7 cellular contexts compared by ENCODE assay signal in the genomic region with DNA sequence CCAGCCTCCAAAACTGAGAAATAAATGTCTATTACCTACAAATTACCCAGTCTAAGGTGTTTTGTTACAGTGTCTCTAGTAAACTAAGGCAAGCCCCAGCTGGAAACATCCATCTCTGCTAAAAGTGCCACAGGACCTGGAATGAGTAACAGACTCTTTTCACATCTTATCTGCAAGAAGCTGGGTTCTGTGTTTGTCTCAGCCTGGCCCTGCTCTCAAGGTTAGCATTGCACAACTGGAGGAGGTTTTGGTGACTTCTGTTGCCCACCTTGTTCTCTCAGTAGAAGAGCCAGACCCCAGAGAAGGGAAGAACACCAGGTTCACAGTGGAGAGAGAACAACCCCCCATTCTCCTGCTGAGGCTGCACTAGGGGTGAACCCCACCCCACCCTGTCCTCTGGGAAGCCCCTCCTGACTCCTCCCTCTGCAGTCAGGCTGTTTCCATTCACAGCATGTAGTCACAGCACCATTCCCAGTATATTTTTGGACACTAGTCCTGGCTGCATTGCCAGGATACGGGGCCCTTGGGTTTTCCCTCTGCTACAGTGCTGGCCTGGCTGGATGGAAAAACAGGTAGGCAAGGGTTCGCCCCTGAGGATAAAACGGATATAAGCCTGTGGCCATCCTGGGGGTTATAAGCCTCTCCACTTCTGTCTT.
A peak's percentile ranks its signal among the peaks of the same experiment; 100 is the strongest.
DNase-seq lines count a peak whose midpoint lies in the region; ATAC-seq and TF ChIP-seq lines count a peak whose summit lies in the region.
"Not testable (repeated sequence)": the region's sequence is repeated elsewhere in the genome, so short reads cannot be mapped to it uniquely, and the experiment has no call there.

No MANE protein-coding gene starts in this region.

- H4K20me1 ChIP-seq in hepatocyte (ENCODE audit: insufficient read depth, poor library complexity, severe bottlenecking), result not testable (repeated sequence)

- H3K9me2 ChIP-seq in hepatocyte (replicated peaks; ENCODE audit: insufficient read depth), result not testable (repeated sequence)

- not testable (repeated sequence) for TF ChIP-seq CTCF in RWPE1 (conservative IDR thresholded peaks at IDR 0.05; ENCODE audit: low read depth); endodermal cell (conservative IDR thresholded peaks at IDR 0.05); heart left ventricle (IDR thresholded peaks at IDR 0.05); hepatocyte (IDR thresholded peaks at IDR 0.05; ENCODE audit: poor library complexity)

- DNase-seq in RWPE1 (ENCODE audit: low spot score); activated T-cell treated with anti-CD3 and anti-CD28 coated beads, Interleukin-2, amount 50 U/mL, for 72 hours; stimulated activated naive CD8-positive, alpha-beta T cell treated with anti-CD3 and anti-CD28 coated beads, Interleukin-15, Interleukin-2, amounts not matched to agents 100 U/mL and 50 U/mL, for 24 hours: not testable (repeated sequence)
- DNase-seq in endodermal cell (peak; percentile 4), heart left ventricle (peak in 1 of 5 donors; percentile 32), hepatocyte (ENCODE audit: low spot score) (peak; percentile 1)

- not testable (repeated sequence) for H3K9me3 ChIP-seq in endodermal cell (ENCODE audit: control insufficient read depth, low read length); heart left ventricle; hepatocyte (ENCODE audit: low read depth)

- not testable (repeated sequence) for H3K27me3 ChIP-seq in endodermal cell (ENCODE audit: control insufficient read depth, insufficient read depth, low read length, poor library complexity, severe bottlenecking); heart left ventricle; hepatocyte

- not testable (repeated sequence) for H3K27me3 Mint-ChIP-seq in activated T-cell treated with anti-CD3 and anti-CD28 coated beads, Interleukin-2, amount 50 U/mL, for 72 hours (ENCODE audit: low read depth); activated naive CD8-positive, alpha-beta T cell; endodermal cell (ENCODE audit: insufficient read depth)

- not testable (repeated sequence) for H2AFZ ChIP-seq in hepatocyte

- H3K79me2 ChIP-seq in hepatocyte, result not testable (repeated sequence)

- POLR2A ChIA-PET in RWPE1 (lab: Yijun Ruan, JAX; ENCODE audit: low non-redundant PET), result not testable (repeated sequence)

- intact Hi-C loops in heart left ventricle (cut with DNase I), result not testable (repeated sequence)

- not testable (repeated sequence) for H3K36me3 ChIP-seq in endodermal cell (ENCODE audit: control insufficient read depth, insufficient read depth, low read length); heart left ventricle; hepatocyte (replicated peaks; ENCODE audit: insufficient read depth, low read depth)

- H3K4me1 Mint-ChIP-seq in activated T-cell treated with anti-CD3 and anti-CD28 coated beads, Interleukin-2, amount 50 U/mL, for 72 hours (ENCODE audit: low read depth); activated naive CD8-positive, alpha-beta T cell (ENCODE audit: low read depth); endodermal cell: not testable (repeated sequence)

- not testable (repeated sequence) for H3K4me3 ChIP-seq in endodermal cell (ENCODE audit: low read length); heart left ventricle; hepatocyte

- not testable (repeated sequence) for H3K36me3 Mint-ChIP-seq in activated T-cell treated with anti-CD3 and anti-CD28 coated beads, Interleukin-2, amount 50 U/mL, for 72 hours (ENCODE audit: insufficient read depth in 2 of 2); activated naive CD8-positive, alpha-beta T cell; endodermal cell (ENCODE audit: low read depth)

- H3K9ac ChIP-seq in endodermal cell (ENCODE audit: extremely low read depth, low read length, poor library complexity, severe bottlenecking), result not testable (repeated sequence)

- H3K4me2 ChIP-seq in hepatocyte, result not testable (repeated sequence)

- TF ChIP-seq POLR2A in heart left ventricle (IDR thresholded peaks at IDR 0.05), result not testable (repeated sequence)

- WGBS in endodermal cell (ENCODE audit: insufficient coverage in 1 of 2, insufficient read length in 1 of 2), 2 experiments, result 62% methylated on average over 3 of the region's 3 CpGs; no CpG with 5 or more reads in 1 of the 2 experiments
- 29 to 44% (median 41%) methylated on average over 2 to 3 of the region's 3 CpGs for WGBS in heart left ventricle, 4 donors
- WGBS in hepatocyte (ENCODE audit: low lambda C conversion rate, missing lambda C conversion rate), result 67% methylated on average over 3 of the region's 3 CpGs

- peak overlapping the region in 1 of 2 donors; percentile 20 for H3K4me3 Mint-ChIP-seq in activated T-cell treated with anti-CD3 and anti-CD28 coated beads, Interleukin-2, amount 50 U/mL, for 72 hours
- not testable (repeated sequence) for H3K4me3 Mint-ChIP-seq in activated naive CD8-positive, alpha-beta T cell; endodermal cell

- ATAC-seq in activated T-cell treated with anti-CD3 and anti-CD28 coated beads, Interleukin-2, amount 50 U/mL, for 72 hours (replicated peaks in 1 of 2), result peak; percentile 15 to 30
- ATAC-seq in heart left ventricle, result peak; percentile 85 to 97 (median 90)
- ATAC-seq in stimulated activated naive CD8-positive, alpha-beta T cell treated with anti-CD3 and anti-CD28 coated beads, Interleukin-15, Interleukin-2, amounts not matched to agents 100 U/mL and 50 U/mL, for 24 hours, result peak; percentile 1

- not testable (repeated sequence) for H3K9me3 Mint-ChIP-seq in activated T-cell treated with anti-CD3 and anti-CD28 coated beads, Interleukin-2, amount 50 U/mL, for 72 hours; activated naive CD8-positive, alpha-beta T cell (ENCODE audit: low read depth); endodermal cell

- CTCF ChIA-PET in RWPE1 (lab: Yijun Ruan, JAX), result not testable (repeated sequence)

- H3K27ac Mint-ChIP-seq in activated T-cell treated with anti-CD3 and anti-CD28 coated beads, Interleukin-2, amount 50 U/mL, for 72 hours; endodermal cell: not testable (repeated sequence)
- peak overlapping the region; percentile 70 for H3K27ac Mint-ChIP-seq in activated naive CD8-positive, alpha-beta T cell

- peak overlapping the region; percentile 30; the same call in 1 of the 2 replicates for H3K27ac ChIP-seq in RWPE1
- not testable (repeated sequence) for H3K27ac ChIP-seq in endodermal cell (ENCODE audit: low read depth, low read length); heart left ventricle; hepatocyte

- H3K4me1 ChIP-seq in endodermal cell (ENCODE audit: control insufficient read depth, insufficient read depth, low read length); heart left ventricle; hepatocyte (ENCODE audit: insufficient read depth): not testable (repeated sequence)

Comparison
In these comparisons a context has a peak if more than half of its experiments do, and no peak if none do; other contexts are left out.
1. ATAC-seq: peak in every context shown above with its lines; median percentile 90 in heart left ventricle; 22 in activated T-cell treated with anti-CD3 and anti-CD28 coated beads, Interleukin-2, amount 50 U/mL, for 72 hours; 1 in stimulated activated naive CD8-positive, alpha-beta T cell treated with anti-CD3 and anti-CD28 coated beads, Interleukin-15, Interleukin-2, amounts not matched to agents 100 U/mL and 50 U/mL, for 24 hours.